19 cellular contexts compared by ENCODE assay signal in the genomic region with DNA sequence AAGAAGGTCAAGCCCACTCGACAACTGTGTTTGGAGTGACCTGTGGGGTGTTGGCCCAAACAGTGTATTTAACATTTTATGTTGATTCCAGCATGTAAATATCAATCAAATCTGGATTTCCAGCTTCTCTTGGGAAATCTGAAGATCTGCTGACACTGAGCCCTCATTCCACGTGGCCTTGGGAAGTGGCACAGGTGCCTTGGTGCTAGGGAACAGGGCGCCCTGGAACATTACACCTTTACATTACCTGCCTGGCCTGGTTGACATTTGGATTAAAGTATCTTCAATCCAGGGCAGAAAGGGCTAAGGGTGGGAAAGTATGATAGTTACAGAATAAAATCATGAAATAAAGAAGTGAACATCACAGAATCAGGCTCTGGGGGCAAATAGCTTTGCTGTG.
"Had no signal": no experiment of that assay in that cellular context is flagged by ENCODE, and none has a peak within 500 bp of the region (broad histone marks: within the 10 kb centered on the region; RNA-seq: fewer than 3 reads in every experiment).

No MANE protein-coding gene starts in this region.

- H3K27me3 ChIP-seq: neural progenitor cell, vagina had no signal

- H3K9me3 ChIP-seq: mucosa of descending colon, vagina had no signal

- ATAC-seq: activated CD4-positive, CD25-positive, alpha-beta regulatory T cell treated with anti-CD3 and anti-CD28 coated beads, Interleukin-2, amount 50 U/mL, for 24 hours; activated T-cell treated with anti-CD3 and anti-CD28 coated beads, Interleukin-2, amount 50 U/mL, for 72 hours; mucosa of descending colon; stimulated activated effector memory CD8-positive, alpha-beta T cell treated with anti-CD3 and anti-CD28 coated beads, Interleukin-12 subunit alpha, Interleukin-12 subunit beta, amount 100 ng/mL, for 72 hours; stimulated activated naive CD8-positive, alpha-beta T cell treated with anti-CD3 and anti-CD28 coated beads, Interleukin-15, amount 100 ng/mL, for 72 hours had no signal

- H3K4me3 ChIP-seq: mucosa of descending colon, neural progenitor cell, skin epidermis, vagina had no signal

- FAIRE-seq: islet of Langerhans had no signal

- H3K9ac ChIP-seq: neural progenitor cell had no signal

- H3K27ac ChIP-seq: neural progenitor cell, skin epidermis, vagina had no signal

- H3K36me3 ChIP-seq: vagina had no signal

- DNase-seq: activated CD4-positive, alpha-beta memory T cell treated with anti-CD3 and anti-CD28 coated beads, Interleukin-2, amount 10 ng/mL, durations not matched to agents 7 days and 5 days; activated CD4-positive, alpha-beta T cell treated with anti-CD3 and anti-CD28 coated beads, Interleukin-2, amount 10 ng/mL, durations not matched to agents 24 days and 14 days; activated effector memory CD4-positive, alpha-beta T cell treated with Interleukin-2 at 50 U/mL for 16 hours; activated naive CD4-positive, alpha-beta T cell treated with anti-CD3 and anti-CD28 coated beads for 36 hours; activated T-cell treated with anti-CD3 and anti-CD28 coated beads, Interleukin-2, amount 50 U/mL, for 72 hours; effector CD8-positive, alpha-beta T cell; foreskin melanocyte; mesenchymal stem cell; mucosa of descending colon; naive B cell; stimulated activated CD4-positive, alpha-beta T cell treated with anti-CD3 and anti-CD28 coated beads, Interleukin-1b, Interleukin-23, amount 100 ng/mL, for 48 hours; stimulated activated naive CD8-positive, alpha-beta T cell treated with anti-CD3 and anti-CD28 coated beads, Interleukin-15, amount 100 ng/mL, for 72 hours; trophoblast cell had no signal

- H2AFZ ChIP-seq: neural progenitor cell had no signal

- H3K4me2 ChIP-seq: neural progenitor cell had no signal
